In the genomic region with DNA sequence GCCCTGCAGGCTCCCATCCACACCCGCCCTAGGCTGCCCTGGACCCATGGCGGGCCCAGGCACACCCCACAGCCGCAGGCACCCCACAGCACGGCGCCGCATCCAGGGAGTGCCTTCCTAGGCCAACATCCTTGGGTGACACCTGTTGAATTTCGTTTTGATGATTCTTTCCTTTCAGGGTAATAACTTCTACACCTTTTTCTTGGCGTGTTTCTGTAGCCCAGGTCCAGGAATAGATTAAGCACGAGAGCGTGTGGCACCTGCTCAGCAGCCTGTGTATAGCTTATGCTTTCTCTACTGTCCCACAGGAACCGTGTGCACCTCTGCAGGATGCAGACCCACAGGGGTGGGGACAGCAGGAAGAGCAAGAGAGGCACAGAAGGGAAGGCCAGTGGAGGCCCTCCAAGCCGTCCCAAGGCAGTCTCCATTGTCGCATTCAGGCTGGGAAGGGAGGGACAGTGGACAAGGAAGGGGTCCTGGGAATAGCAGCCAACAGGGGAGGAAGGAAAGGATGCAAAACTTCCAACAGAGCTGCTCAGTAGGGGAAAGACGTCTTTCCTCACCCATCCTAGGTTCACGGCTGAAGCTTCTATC, we compare ENCODE assay signal across 20 cellular contexts.
A peak's percentile ranks its signal among the peaks of the same experiment; 100 is the strongest.
DNase-seq lines count a peak whose midpoint lies in the region; TF ChIP-seq lines count a peak whose summit lies in the region.
"Had no signal": no experiment of that assay in that cellular context is flagged by ENCODE, and none has a peak within 500 bp of the region (broad histone marks: within the 10 kb centered on the region; RNA-seq: fewer than 3 reads in every experiment).

No MANE protein-coding gene starts in this region.

- no peak overlapping the region for H3K27ac Mint-ChIP-seq in endodermal cell
- H3K27ac Mint-ChIP-seq: CD8-positive, alpha-beta T cell had no signal

- H3K4me1 ChIP-seq in HEK293 (ENCODE audit: control insufficient read depth, insufficient read depth, low read length) (no peaks in the 10 kb centered on the region), endodermal cell (ENCODE audit: control insufficient read depth, insufficient read depth, low read length) (no peaks in the 10 kb centered on the region), mesenchymal stem cell (ENCODE audit: control insufficient read depth, insufficient read depth, low read depth, low read length) (peaks cover 3% of the 10 kb centered on the region)

- WGBS in endodermal cell (ENCODE audit: insufficient coverage in 1 of 2, insufficient read length in 1 of 2), 2 experiments: 91% methylated on average over 12 to 15 of the region's 15 CpGs
- WGBS in mesenchymal stem cell: 92% methylated on average over 13 of the region's 15 CpGs

- H2BK12ac ChIP-seq in mesenchymal stem cell (ENCODE audit: low read length in 2 of 2): no peak overlapping the region

- H3K36me3 Mint-ChIP-seq in endodermal cell (ENCODE audit: low read depth): no peaks in the 10 kb centered on the region
- H3K36me3 Mint-ChIP-seq: CD8-positive, alpha-beta T cell had no signal

- H2BK15ac ChIP-seq in mesenchymal stem cell (ENCODE audit: low read depth, poor library complexity, severe bottlenecking): no peak overlapping the region

- no peak overlapping the region for H4K8ac ChIP-seq in mesenchymal stem cell (ENCODE audit: low read length)

- H3K14ac ChIP-seq in mesenchymal stem cell (ENCODE audit: low read length in 2 of 2): no peak overlapping the region

- no peaks in the 10 kb centered on the region for H3K9me3 Mint-ChIP-seq in endodermal cell
- H3K9me3 Mint-ChIP-seq: CD8-positive, alpha-beta T cell had no signal

- H3K27me3 Mint-ChIP-seq in endodermal cell (ENCODE audit: insufficient read depth): peaks cover 4% of the 10 kb centered on the region

- no peak overlapping the region for H3K27ac ChIP-seq in HEK293 (ENCODE audit: extremely low read depth, low read depth, low read length)
- H3K27ac ChIP-seq in endodermal cell (ENCODE audit: low read depth, low read length): no peak overlapping the region
- no peak overlapping the region for H3K27ac ChIP-seq in mesenchymal stem cell (ENCODE audit: low read length, poor library complexity, severe bottlenecking)
- H3K27ac ChIP-seq: C4-2B, PC-9, SJCRH30 had no signal

- H3K9me3 ChIP-seq in HEK293 (ENCODE audit: control insufficient read depth, insufficient read depth, low read depth, low read length): no peaks in the 10 kb centered on the region
- H3K9me3 ChIP-seq in endodermal cell (ENCODE audit: control insufficient read depth, low read length): no peaks in the 10 kb centered on the region
- H3K9me3 ChIP-seq in mesenchymal stem cell (ENCODE audit: control insufficient read depth, low read length): no peaks in the 10 kb centered on the region
- H3K9me3 ChIP-seq: MG63, SJCRH30 had no signal

- peak overlapping the region; percentile 18 for H4K91ac ChIP-seq in mesenchymal stem cell (ENCODE audit: low read length)

- no peaks in the 10 kb centered on the region for H3K79me1 ChIP-seq in mesenchymal stem cell (replicated peaks; ENCODE audit: low read length, poor library complexity, severe bottlenecking)

- H3K9ac ChIP-seq in endodermal cell (ENCODE audit: extremely low read depth, low read length, poor library complexity, severe bottlenecking): no peak overlapping the region
- H3K9ac ChIP-seq in mesenchymal stem cell (ENCODE audit: low read length): no peak overlapping the region

- H3K18ac ChIP-seq in mesenchymal stem cell (ENCODE audit: low read depth in 1 of 2, low read length in 2 of 2): no peak overlapping the region

- H2AFZ ChIP-seq in mesenchymal stem cell (ENCODE audit: low read depth, low read length): no peak overlapping the region
- H2AFZ ChIP-seq: PC-9 had no signal

- no peak overlapping the region for H3K4me2 ChIP-seq in mesenchymal stem cell (ENCODE audit: low read length, poor library complexity, severe bottlenecking)
- H3K4me2 ChIP-seq: PC-9 had no signal

- H3K4ac ChIP-seq in mesenchymal stem cell (ENCODE audit: low read depth in 1 of 2, low read length in 2 of 2): no peak overlapping the region

- intact Hi-C loops in posterior vena cava (cut with DNase I): no loop called here

- DNase-seq in endodermal cell: peak; percentile 35
- DNase-seq in mesenchymal stem cell: no peak
- peak; percentile 60 for DNase-seq in posterior vena cava (ENCODE audit: low spot score)
- DNase-seq in NCI-H1417 treated with DMSO at 0.1 percent for 48 hours (lab: John Stamatoyannopoulos, UW): no peak
- DNase-seq in stimulated activated CD4-positive, alpha-beta T cell treated with anti-CD3 and anti-CD28 coated beads, Interleukin-2, amount 100 ng/mL, for 48 hours: no peak
- no peak for DNase-seq in D341Med (ENCODE audit: low spot score)
- DNase-seq in Kasumi-1 (lab: John Stamatoyannopoulos, UW): no peak
- DNase-seq: DMS79 treated with DMSO at 0.1 percent for 48 hours, GF-D8, KBM-7, MG63, NCI-H1105 treated with DMSO at 0.1 percent for 48 hours, NCI-H2029, NCI-H446 treated with DMSO at 0.1 percent for 48 hours, NCI-H526, PC-9, SJCRH30 had no signal

- H3K36me3 ChIP-seq in HEK293 (ENCODE audit: control insufficient read depth in 2 of 2, insufficient read depth in 1 of 2, low read length in 2 of 2): no peaks in the 10 kb centered on the region
- no peaks in the 10 kb centered on the region for H3K36me3 ChIP-seq in endodermal cell (ENCODE audit: control insufficient read depth, insufficient read depth, low read length)
- no peaks in the 10 kb centered on the region for H3K36me3 ChIP-seq in mesenchymal stem cell (ENCODE audit: control insufficient read depth in 1 of 2, insufficient read depth in 2 of 2, low read depth in 1 of 2, low read length in 2 of 2)
- H3K36me3 ChIP-seq: MG63, SJCRH30 had no signal

- TF ChIP-seq CTCF in HEK293 (tag by site-specific recombination; IDR thresholded peaks at IDR 0.05) (no peak), endodermal cell (conservative IDR thresholded peaks at IDR 0.05) (no peak)

- H3K4me1 Mint-ChIP-seq in endodermal cell: peaks cover 5% of the 10 kb centered on the region

- H3K23ac ChIP-seq in mesenchymal stem cell (ENCODE audit: low read length in 2 of 2): no peak overlapping the region

- H3K4me3 ChIP-seq in HEK293 (ENCODE audit: low read depth, low read length) (no peak overlapping the region), endodermal cell (ENCODE audit: low read length) (no peak overlapping the region), mesenchymal stem cell (ENCODE audit: insufficient read depth in 1 of 2, low read depth in 1 of 2, low read length in 2 of 2) (no peak overlapping the region)
- H3K4me3 ChIP-seq: MG63, PC-9, SJCRH30 had no signal

- no peak overlapping the region for H2BK5ac ChIP-seq in mesenchymal stem cell (ENCODE audit: low read depth, low read length, poor library complexity, severe bottlenecking)

- H3K4me3 Mint-ChIP-seq in endodermal cell: no peak overlapping the region
- H3K4me3 Mint-ChIP-seq: CD8-positive, alpha-beta T cell had no signal

- H2BK120ac ChIP-seq in mesenchymal stem cell (ENCODE audit: low read depth, low read length): no peak overlapping the region

- POLR2A ChIA-PET in HEK293 (lab: Yijun Ruan, JAX): no interaction called here

- H2AK5ac ChIP-seq in mesenchymal stem cell (ENCODE audit: low read length, severe bottlenecking): no peak overlapping the region

- H3K27me3 ChIP-seq in endodermal cell (ENCODE audit: control insufficient read depth, insufficient read depth, low read length, poor library complexity, severe bottlenecking): peaks cover 9% of the 10 kb centered on the region
- H3K27me3 ChIP-seq in mesenchymal stem cell (ENCODE audit: control insufficient read depth in 1 of 2, insufficient read depth in 1 of 2, low read length in 2 of 2): peaks cover 16 to 19% of the 10 kb centered on the region in 2 experiments
- H3K27me3 ChIP-seq: MG63 had no signal

- CTCF ChIA-PET in HEK293 (lab: Yijun Ruan, JAX): no interaction called here

TF ChIP-seq in HEK293, 187 proteins besides CTCF, POLR2A, EP300 and RAD21:
- peak; percentile 83 for TF ChIP-seq SCRT2 (tag by site-specific recombination; IDR thresholded peaks at IDR 0.05)
- TF ChIP-seq ZNF169 (tag by site-specific recombination; IDR thresholded peaks at IDR 0.05): no peak
- peak; percentile 70; the same call in 1 of the 2 replicates for TF ChIP-seq SCRT1 (tag by site-specific recombination; IDR thresholded peaks at IDR 0.05; ENCODE audit: borderline replicate concordance)

Comparison
In these comparisons a context has a peak if more than half of its experiments do, and no peak if none do; other contexts are left out.
1. DNase-seq: peak in endodermal cell (single experiment) and posterior vena cava (single experiment); none in mesenchymal stem cell (single experiment), NCI-H1417 treated with DMSO at 0.1 percent for 48 hours (single experiment), stimulated activated CD4-positive, alpha-beta T cell treated with anti-CD3 and anti-CD28 coated beads, Interleukin-2, amount 100 ng/mL, for 48 hours (0 of 2), D341Med (single experiment) and Kasumi-1 (0 of 2).